In the genomic region with DNA sequence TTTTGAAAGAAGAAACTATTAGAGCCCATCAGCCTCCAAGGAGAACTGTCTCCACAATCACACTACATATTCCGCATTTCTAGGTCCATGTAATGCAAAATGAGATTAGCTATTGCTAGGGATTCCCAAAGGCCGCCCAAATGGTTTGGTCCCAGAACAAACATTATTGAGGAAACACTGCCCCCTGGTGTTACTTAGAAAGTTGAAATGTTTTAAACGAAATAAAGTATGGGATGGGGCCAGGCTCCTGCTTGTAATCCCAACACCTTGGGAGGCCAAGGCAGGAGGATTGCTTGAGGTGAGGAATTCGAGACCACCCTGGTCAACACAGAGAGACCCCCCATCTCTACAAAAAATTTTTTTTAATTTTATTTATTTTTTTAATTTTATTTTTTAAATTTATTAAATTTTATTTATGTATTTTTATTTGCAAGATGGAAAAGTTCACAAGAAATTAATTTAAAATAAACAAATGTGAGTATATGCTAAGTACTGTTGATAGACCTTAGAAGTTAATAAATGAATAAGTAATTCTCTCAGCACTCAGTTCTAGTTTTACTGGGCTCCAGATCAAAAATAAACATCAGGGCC, we compare ENCODE assay signal across 8 cellular contexts. TPM values are rescaled to one million over a fixed set of nuclear protein-coding genes. Genes with fewer than 3 reads are reported as not detected.
A peak's percentile ranks its signal among the peaks of the same experiment; 100 is the strongest.
DNase-seq lines count a peak whose midpoint lies in the region; ATAC-seq and TF ChIP-seq lines count a peak whose summit lies in the region.

No MANE protein-coding gene starts in this region.

- TF ChIP-seq CTCF in OCI-LY3 (IDR thresholded peaks at IDR 0.05; ENCODE audit: low read depth, low read length) = peak; percentile 54
- peak; percentile 85 to 88 for TF ChIP-seq CTCF in brain (conservative IDR thresholded peaks at IDR 0.05)

- no peaks in the 10 kb centered on the region for H3K9me3 Mint-ChIP-seq in brain

- peak; percentile 67 to 91 (median 70) for DNase-seq in NCI-H1417 (lab: John Stamatoyannopoulos, UW)
- DNase-seq in NCI-H1417 treated with DMSO at 0.1 percent for 48 hours (lab: John Stamatoyannopoulos, UW) = no peak
- DNase-seq in KG1 (lab: John Stamatoyannopoulos, UW) = peak; percentile 61
- peak; percentile 54 for DNase-seq in iris pigment epithelial cell (ENCODE audit: low read depth)
- DNase-seq in stromal cell of bone marrow (ENCODE audit: low read depth) = peak; percentile 49

- H3K36me3 ChIP-seq in OCI-LY3 (replicated peaks; ENCODE audit: low read depth, low read length) = no peaks in the 10 kb centered on the region

- no peak overlapping the region for H3K4me3 ChIP-seq in OCI-LY3 (ENCODE audit: low read length)

- H3K27me3 ChIP-seq in OCI-LY3 (ENCODE audit: low read depth, low read length) = no peaks in the 10 kb centered on the region

- no peak overlapping the region for H3K9ac ChIP-seq in OCI-LY3 (ENCODE audit: low read length)

- H3K4me1 Mint-ChIP-seq in brain = peaks cover 15% of the 10 kb centered on the region

- peak overlapping the region in 1 of 5 experiments; percentile 42 for H3K4me3 Mint-ChIP-seq in brain

- H3K4me1 ChIP-seq in OCI-LY3 (ENCODE audit: low read length) = no peaks in the 10 kb centered on the region

- H3K79me2 ChIP-seq in OCI-LY3 (ENCODE audit: low read length) = no peaks in the 10 kb centered on the region

- H3K27ac Mint-ChIP-seq in brain = no peak overlapping the region

- peaks cover 3% of the 10 kb centered on the region for H3K36me3 Mint-ChIP-seq in brain

- H4K20me1 ChIP-seq in OCI-LY3 (ENCODE audit: insufficient read depth, low read length) = no peaks in the 10 kb centered on the region

- ATAC-seq in GM21528 (IDR thresholded peaks at IDR 0.05; ENCODE audit: low FRiP score, unreplicated experiment) = no peak

- H2AFZ ChIP-seq in OCI-LY3 (ENCODE audit: low read depth, low read length) = no peak overlapping the region

- no peaks in the 10 kb centered on the region for H3K9me3 ChIP-seq in OCI-LY3 (ENCODE audit: insufficient read depth, low read length)

- no peaks in the 10 kb centered on the region for H3K27me3 Mint-ChIP-seq in brain

- H3K27ac ChIP-seq in OCI-LY3 (ENCODE audit: low read length) = no peak overlapping the region

- H3K4me2 ChIP-seq in OCI-LY3 (ENCODE audit: low read length) = no peak overlapping the region

RNA-seq across cellular contexts. Expression of a gene that starts 5.5 kb away (rescaled TPM):
- polyA plus RNA-seq in brain (ENCODE audit: insufficient read depth, low read depth, low replicate concordance) = 12.0 TPM

RNA-seq across cellular contexts. Expression of a gene that starts 14.7 kb away (rescaled TPM):
- polyA plus RNA-seq in brain (ENCODE audit: insufficient read depth, low read depth, low replicate concordance) = not detected

RNA-seq across cellular contexts. Expression of a gene that starts 21.6 kb away (rescaled TPM):
- polyA plus RNA-seq in brain (ENCODE audit: insufficient read depth, low read depth, low replicate concordance) = 68.9 TPM

RNA-seq across cellular contexts. Expression of a gene that starts 22.9 kb away (rescaled TPM):
- polyA plus RNA-seq in brain (ENCODE audit: insufficient read depth, low read depth, low replicate concordance) = 161 TPM

RNA-seq across cellular contexts. Expression of a gene that starts 51.4 kb away (rescaled TPM):
- 40.3 TPM for polyA plus RNA-seq in brain (ENCODE audit: insufficient read depth, low read depth, low replicate concordance)
